15 cellular contexts compared by ENCODE assay signal in genomic region chrX:72129661-72130060, GRCh38. TPM values are rescaled to one million over a fixed set of nuclear protein-coding genes. Genes with fewer than 3 reads are reported as not detected.
A peak's percentile ranks its signal among the peaks of the same experiment; 100 is the strongest.
DNase-seq lines count a peak whose midpoint lies in the region; ATAC-seq and TF ChIP-seq lines count a peak whose summit lies in the region.
"Had no signal": no experiment of that assay in that cellular context is flagged by ENCODE, and none has a peak within 500 bp of the region (broad histone marks: within the 10 kb centered on the region; RNA-seq: fewer than 3 reads in every experiment).

No MANE protein-coding gene starts in this region.

- H3K9me3 Mint-ChIP-seq in endothelial cell (ENCODE audit: unreplicated experiment) (no peaks in the 10 kb centered on the region), neural crest cell (peaks cover 6% of the 10 kb centered on the region)

- ATAC-seq in T-helper 17 cell (no peak), GM18498 (IDR thresholded peaks at IDR 0.05; ENCODE audit: unreplicated experiment) (no peak), Right ventricle myocardium inferior (no peak), HG03457 (IDR thresholded peaks at IDR 0.05; ENCODE audit: unreplicated experiment) (no peak)
- ATAC-seq: GM12878 had no signal

- H3K27ac ChIP-seq in BLaER1 treated with 17β-estradiol and CSF1 and Interleukin-3, amounts not matched to agents 10 nM and 100 nM, result no peak overlapping the region
- H3K27ac ChIP-seq: GM23248 had no signal

- H3K4me1 Mint-ChIP-seq in T-helper 17 cell (peaks cover 17% of the 10 kb centered on the region), endothelial cell (ENCODE audit: unreplicated experiment) (peaks cover 52% of the 10 kb centered on the region), neural crest cell (peaks cover 51% of the 10 kb centered on the region)

- H3K9ac ChIP-seq in BLaER1 treated with 17β-estradiol and CSF1 and Interleukin-3, amounts not matched to agents 10 nM and 100 nM, result no peak overlapping the region
- H3K9ac ChIP-seq: GM23248 had no signal

- H3K36me3 Mint-ChIP-seq in T-helper 17 cell (ENCODE audit: low read depth), result peaks cover 4% of the 10 kb centered on the region
- peaks cover 17% of the 10 kb centered on the region for H3K36me3 Mint-ChIP-seq in endothelial cell (ENCODE audit: low read depth, unreplicated experiment)
- peaks cover 24% of the 10 kb centered on the region for H3K36me3 Mint-ChIP-seq in neural crest cell (ENCODE audit: low read depth)

- H3K36me3 ChIP-seq in BLaER1 treated with 17β-estradiol and CSF1 and Interleukin-3, amounts not matched to agents 10 nM and 100 nM, result peaks cover 0 to 20% (median 0%) of the 10 kb centered on the region in 11 experiments; a peak in 3 of 22 replicates

- peaks cover 48 to 89% (median 70%) of the 10 kb centered on the region in 11 experiments for H3K27me3 ChIP-seq in BLaER1 treated with 17β-estradiol and CSF1 and Interleukin-3, amounts not matched to agents 10 nM and 100 nM

- peaks cover 14 to 72% (median 53%) of the 10 kb centered on the region in 10 experiments; a peak in 19 of 20 replicates for H3K4me1 ChIP-seq in BLaER1 treated with 17β-estradiol and CSF1 and Interleukin-3, amounts not matched to agents 10 nM and 100 nM

- H3K27me3 Mint-ChIP-seq in T-helper 17 cell (no peaks in the 10 kb centered on the region), endothelial cell (ENCODE audit: unreplicated experiment) (peaks cover 10% of the 10 kb centered on the region), neural crest cell (ENCODE audit: low read depth) (peaks cover 2% of the 10 kb centered on the region)

- no peak for TF ChIP-seq CTCF in endothelial cell (IDR thresholded peaks at IDR 0.05; ENCODE audit: unreplicated experiment)
- no peak for TF ChIP-seq CTCF in neural crest cell (conservative IDR thresholded peaks at IDR 0.05)

- H3K4me3 Mint-ChIP-seq in T-helper 17 cell (peak overlapping the region; percentile 68), endothelial cell (ENCODE audit: unreplicated experiment) (peak overlapping the region; percentile 86), neural crest cell (peak overlapping the region; percentile 79)

- H4K20me1 ChIP-seq in BLaER1 treated with 17β-estradiol and CSF1 and Interleukin-3, amounts not matched to agents 10 nM and 100 nM, result peaks cover 0 to 51% (median 0%) of the 10 kb centered on the region in 11 experiments; a peak in 11 of 22 replicates

- peaks cover 0 to 14% (median 0%) of the 10 kb centered on the region in 11 experiments; a peak in 3 of 22 replicates for H3K9me3 ChIP-seq in BLaER1 treated with 17β-estradiol and CSF1 and Interleukin-3, amounts not matched to agents 10 nM and 100 nM (replicated peaks in 1 of 11)
- no peaks in the 10 kb centered on the region for H3K9me3 ChIP-seq in T-helper 17 cell (ENCODE audit: control insufficient read depth, low read length, poor library complexity, severe bottlenecking)

- H3K4me2 ChIP-seq in BLaER1 treated with 17β-estradiol and CSF1 and Interleukin-3, amounts not matched to agents 10 nM and 100 nM, result peak overlapping the region in 6 of 11 experiments; percentile 20 to 86 (median 68); a peak in 10 of 22 replicates

- no peak overlapping the region for H3K4me3 ChIP-seq in BLaER1 treated with 17β-estradiol and CSF1 and Interleukin-3, amounts not matched to agents 10 nM and 100 nM
- H3K4me3 ChIP-seq: GM12878, GM23248 had no signal

- DNase-seq in T-helper 17 cell, result no peak
- no peak for DNase-seq in endothelial cell (ENCODE audit: low spot score)
- DNase-seq in neural crest cell (ENCODE audit: low read depth, low spot score), result no peak
- DNase-seq in Right ventricle myocardium inferior (ENCODE audit: missing footprints), result no peak
- DNase-seq in central memory CD4-positive, alpha-beta T cell, result no peak
- DNase-seq: ACHN, Calu3, DMS79, GM23248, H7 had no signal

- intact Hi-C loops in Right ventricle myocardium inferior (cut with DNase I), result loop anchor here (10.0 kb wide), 1 partner anchor 215 kb away; the partner anchor contains the start of gene NHSL2

- H3K27ac Mint-ChIP-seq in T-helper 17 cell, result no peak overlapping the region
- H3K27ac Mint-ChIP-seq in endothelial cell (ENCODE audit: unreplicated experiment), result no peak overlapping the region
- no peak overlapping the region for H3K27ac Mint-ChIP-seq in neural crest cell (ENCODE audit: unreplicated experiment)

RNA-seq across cellular contexts. Expression of gene RTL5, which starts 2.1 kb away (rescaled TPM):
- total RNA-seq in T-helper 17 cell (1 to 10 TPM; 2.6 to 2.7 TPM), endothelial cell (ENCODE audit: unreplicated experiment) (8.5 TPM), neural crest cell (21.7 and 23.0 TPM in 2 replicates), Right ventricle myocardium inferior (2.4 TPM)
- total RNA-seq: HepG2 had no signal

RNA-seq across cellular contexts. Expression of gene PIN4, which starts 51.9 kb away (rescaled TPM):
- 1 to 10 TPM; 2.6 to 3.0 TPM for total RNA-seq in T-helper 17 cell
- total RNA-seq in endothelial cell (ENCODE audit: unreplicated experiment), result 9.3 TPM
- 14.0 and 16.7 TPM in 2 replicates for total RNA-seq in neural crest cell
- 12.0 TPM for total RNA-seq in Right ventricle myocardium inferior
